ENCODE assay signal across 8 cellular contexts in genomic region chr19:45439569-45440258, GRCh38. TPM values are rescaled to one million over a fixed set of nuclear protein-coding genes. Genes with fewer than 3 reads are reported as not detected.
DNase-seq lines count a peak whose midpoint lies in the region; ATAC-seq, FAIRE-seq and TF ChIP-seq lines count a peak whose summit lies in the region.

No MANE protein-coding gene starts in this region.

- no peak overlapping the region for H2AFZ ChIP-seq in ACC112 (ENCODE audit: low read length, unreplicated experiment)

- no peaks in the 10 kb centered on the region for H3K36me3 Mint-ChIP-seq in activated CD4-positive, alpha-beta T cell treated with anti-CD3 and anti-CD28 coated beads for 36 hours (ENCODE audit: low read depth)

- H3K4me1 Mint-ChIP-seq in activated CD4-positive, alpha-beta T cell treated with anti-CD3 and anti-CD28 coated beads for 36 hours, result peaks cover 33% of the 10 kb centered on the region

- no peaks in the 10 kb centered on the region for H3K27me3 Mint-ChIP-seq in activated CD4-positive, alpha-beta T cell treated with anti-CD3 and anti-CD28 coated beads for 36 hours

- DNase-seq in GM18507 (ENCODE audit: extremely low spot score, insufficient read length, low read depth), result peak; percentile 66
- DNase-seq in NCI-H226, result peak; percentile 78
- DNase-seq in activated CD4-positive, alpha-beta T cell treated with anti-CD3 and anti-CD28 coated beads for 36 hours, result peak; percentile 90
- peak; percentile 82 for DNase-seq in choroid plexus epithelial cell (ENCODE audit: low read depth)
- DNase-seq in left colon, result peak; percentile 80 to 86
- DNase-seq in stimulated activated CD4-positive, alpha-beta T cell treated with anti-CD3 and anti-CD28 coated beads, Interleukin-2, amount 100 ng/mL, for 24 hours, result peak; percentile 86 to 87

- H3K27ac Mint-ChIP-seq in activated CD4-positive, alpha-beta T cell treated with anti-CD3 and anti-CD28 coated beads for 36 hours, result peak overlapping the region; percentile 63

- CTCF ChIA-PET in activated CD4-positive, alpha-beta T cell treated with anti-CD3 and anti-CD28 coated beads for 36 hours (lab: Charles Lee), result interaction anchor here (0.6 to 6.8 kb wide), 37 partner anchors 8 to 882 kb away, joined by 3 to 158 read pairs (median 4); partner anchors contain the start of genes EML2, ERCC2 and FOSB

- H3K9me3 Mint-ChIP-seq in activated CD4-positive, alpha-beta T cell treated with anti-CD3 and anti-CD28 coated beads for 36 hours (ENCODE audit: low read depth), result no peaks in the 10 kb centered on the region

- peak overlapping the region; percentile 56 for H3K4me3 Mint-ChIP-seq in activated CD4-positive, alpha-beta T cell treated with anti-CD3 and anti-CD28 coated beads for 36 hours

- H3K36me3 ChIP-seq in ACC112 (ENCODE audit: insufficient read depth, low read length), result no peaks in the 10 kb centered on the region

- H3K4me3 ChIP-seq in ACC112 (ENCODE audit: low read depth, low read length), result peak overlapping the region; percentile 80
- H3K4me3 ChIP-seq in choroid plexus epithelial cell (ENCODE audit: low read depth, low read length), result peak overlapping the region; percentile 62

- FAIRE-seq in GM18507 (lab: Jason Lieb, UNC), result peak; percentile 82

- POLR2A ChIA-PET in activated CD4-positive, alpha-beta T cell treated with anti-CD3 and anti-CD28 coated beads for 36 hours (lab: Charles Lee), result interaction anchor here (0.6 to 2.9 kb wide), 10 partner anchors 11 to 321 kb away, joined by 3 to 20 read pairs (median 4); partner anchors contain the start of genes FOSB and QPCTL

- intact Hi-C loops in activated CD4-positive, alpha-beta T cell treated with anti-CD3 and anti-CD28 coated beads for 36 hours (cut with DNase I, micrococcal nuclease), result loop anchor here (1.0 to 5.0 kb wide), 7 partner anchors 28 to 353 kb away; partner anchors contain the start of genes DMWD (in 1 of the 2), FOSB (in 1 of the 2) and POLR1G (in 1 of the 2)
- intact Hi-C loops in left colon (cut with DNase I, micrococcal nuclease), result loop anchor here (2.0 to 5.0 kb wide), 2 partner anchors 38 to 39 kb away; no protein-coding TSS in a partner anchor

- H3K27ac ChIP-seq in ACC112 (ENCODE audit: low read depth, low read length), result peak overlapping the region; percentile 65

- peak; percentile 84 for TF ChIP-seq CTCF in choroid plexus epithelial cell (conservative IDR thresholded peaks at IDR 0.05; ENCODE audit: low read depth, low read length)

- peaks cover 19% of the 10 kb centered on the region for H3K4me1 ChIP-seq in ACC112 (ENCODE audit: control insufficient read depth, insufficient read depth, low read length, unreplicated experiment)

- H3K27me3 ChIP-seq in ACC112 (ENCODE audit: insufficient read depth, low read length), result no peaks in the 10 kb centered on the region

- H3K79me2 ChIP-seq in ACC112 (ENCODE audit: control insufficient read depth, insufficient read depth, low read length, unreplicated experiment), result no peaks in the 10 kb centered on the region

- ATAC-seq in HG02970 (IDR thresholded peaks at IDR 0.05; ENCODE audit: low FRiP score, unreplicated experiment) (peak; percentile 50), left colon (peak; percentile 38)
- peak; percentile 70 for ATAC-seq in activated CD4-positive, alpha-beta T cell treated with anti-CD3 and anti-CD28 coated beads for 36 hours

RNA-seq across cellular contexts. Expression of gene ERCC1, which starts 16.0 kb away (rescaled TPM):
- total RNA-seq in activated CD4-positive, alpha-beta T cell treated with anti-CD3 and anti-CD28 coated beads for 36 hours, result 10 to 100 TPM; 58.1 to 71.8 TPM
- total RNA-seq in left colon, result 10 to 100 TPM; 37.1 to 43.6 TPM

RNA-seq across cellular contexts. Expression of gene FOSB, which starts 28.1 kb away (rescaled TPM):
- total RNA-seq in activated CD4-positive, alpha-beta T cell treated with anti-CD3 and anti-CD28 coated beads for 36 hours, result 1 to 10 TPM; 7.3 to 7.7 TPM
- total RNA-seq in left colon, result 10 to 100 TPM in 1 of 2 donors, 1 to 10 TPM in 1; 4.4 to 46.0 TPM

RNA-seq across cellular contexts. Expression of gene POLR1G, which starts 33.3 kb away (rescaled TPM):
- total RNA-seq in activated CD4-positive, alpha-beta T cell treated with anti-CD3 and anti-CD28 coated beads for 36 hours, result 10 to 100 TPM; 15.8 to 18.4 TPM
- 1 to 10 TPM; 3.0 to 3.2 TPM for total RNA-seq in left colon

RNA-seq across cellular contexts. Expression of gene PPP1R13L, which starts 34.8 kb away (rescaled TPM):
- 10 to 100 TPM; 15.2 to 17.8 TPM for total RNA-seq in activated CD4-positive, alpha-beta T cell treated with anti-CD3 and anti-CD28 coated beads for 36 hours
- 10 to 100 TPM; 34.1 to 35.0 TPM for total RNA-seq in left colon

RNA-seq across cellular contexts. Expression of gene RTN2, which starts 57.1 kb away (rescaled TPM):
- total RNA-seq in activated CD4-positive, alpha-beta T cell treated with anti-CD3 and anti-CD28 coated beads for 36 hours, result 1 to 10 TPM; 2.0 to 3.2 TPM
- 1 to 10 TPM; 3.4 to 6.1 TPM for total RNA-seq in left colon

Comparison
In these comparisons a context has a peak if more than half of its experiments do, and no peak if none do; other contexts are left out.
1. Peak in every context shown above with its lines: DNase-seq, ATAC-seq, H3K4me3 ChIP-seq and H3K27ac ChIP-seq.
2. RNA of gene POLR1G, which starts 33.3 kb away (total RNA-seq): 15.8 to 18.4 TPM in activated CD4-positive, alpha-beta T cell treated with anti-CD3 and anti-CD28 coated beads for 36 hours; 3.0 to 3.2 TPM in left colon; every median in the first group is over 4 times any median in the second.